In the genomic region with DNA sequence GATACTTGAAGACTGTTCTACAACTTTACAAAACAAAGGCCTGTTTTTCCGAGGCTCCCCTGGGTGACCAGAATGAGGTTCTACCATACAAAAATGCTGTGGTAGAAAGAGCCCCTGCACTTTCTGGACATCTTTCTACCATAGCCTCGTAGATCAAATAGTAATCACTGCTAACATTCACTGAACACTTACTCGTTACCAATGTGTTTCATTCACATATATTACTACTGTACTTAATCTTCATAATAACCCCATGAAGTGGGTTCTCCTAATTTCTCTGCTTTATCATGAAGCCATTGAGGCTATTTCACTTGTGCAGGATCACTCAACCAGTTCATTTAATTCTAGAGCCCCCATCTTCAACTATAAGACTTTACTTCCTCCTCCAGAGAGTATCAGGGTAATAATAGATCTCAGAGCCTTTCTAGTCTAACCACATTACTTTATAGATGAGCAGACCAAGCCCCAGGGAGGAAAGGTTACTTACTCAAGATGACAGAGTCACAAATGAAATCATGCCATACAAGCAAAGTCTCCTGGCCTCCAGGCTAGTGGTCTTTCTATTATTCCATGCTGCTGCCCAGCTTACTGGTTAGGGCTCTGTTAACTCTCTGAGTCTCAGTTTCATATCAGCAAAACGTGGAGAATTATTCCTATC, we compare ENCODE assay signal across 8 cellular contexts. TPM values are rescaled to one million over a fixed set of nuclear protein-coding genes. Genes with fewer than 3 reads are reported as not detected.
DNase-seq lines count a peak whose midpoint lies in the region; ATAC-seq and TF ChIP-seq lines count a peak whose summit lies in the region.

No MANE protein-coding gene starts in this region.

- H3K27ac Mint-ChIP-seq in CD8-positive, alpha-beta T cell = peak overlapping the region; percentile 50

- no peak overlapping the region for H3K4me3 ChIP-seq in CD8-positive, alpha-beta T cell (ENCODE audit: low read depth, low read length)
- H3K4me3 ChIP-seq in epithelial cell of esophagus (ENCODE audit: low read length) = no peak overlapping the region

- no peaks in the 10 kb centered on the region for H3K9me3 Mint-ChIP-seq in CD8-positive, alpha-beta T cell

- no peak for ATAC-seq in CD8-positive, alpha-beta T cell
- ATAC-seq in GM21447 (IDR thresholded peaks at IDR 0.05; ENCODE audit: unreplicated experiment) (peak; percentile 1), HG03457 (IDR thresholded peaks at IDR 0.05; ENCODE audit: unreplicated experiment) (no peak)

- H3K27me3 Mint-ChIP-seq in CD8-positive, alpha-beta T cell (ENCODE audit: low read depth) = no peaks in the 10 kb centered on the region

- H3K36me3 ChIP-seq in CD8-positive, alpha-beta T cell (ENCODE audit: insufficient read depth, low read length) = no peaks in the 10 kb centered on the region

- H3K9me3 ChIP-seq in CD8-positive, alpha-beta T cell (ENCODE audit: low read length) = no peaks in the 10 kb centered on the region

- H3K4me3 Mint-ChIP-seq in CD8-positive, alpha-beta T cell = peak overlapping the region; percentile 33

- peaks cover 26% of the 10 kb centered on the region for H3K4me1 ChIP-seq in CD8-positive, alpha-beta T cell (ENCODE audit: insufficient read depth, low read length)

- no peak for TF ChIP-seq CTCF in CD8-positive, alpha-beta T cell (IDR thresholded peaks at IDR 0.05)
- no peak for TF ChIP-seq CTCF in epithelial cell of esophagus (IDR thresholded peaks at IDR 0.05; ENCODE audit: insufficient read depth, low read depth, low read length, missing control alignments)

- no peak for DNase-seq in CD8-positive, alpha-beta T cell
- peak; percentile 64 to 75 for DNase-seq in Kasumi-1 (lab: John Stamatoyannopoulos, UW)
- DNase-seq in epithelial cell of esophagus (ENCODE audit: low read depth) = peak; percentile 61
- DNase-seq in DMS53 (lab: John Stamatoyannopoulos, UW) = no peak
- no peak for DNase-seq in stimulated activated naive CD4-positive, alpha-beta T cell (lab: John Stamatoyannopoulos, UW)
- DNase-seq in effector CD4-positive, alpha-beta T cell = no peak

- POLR2A ChIA-PET in CD8-positive, alpha-beta T cell (lab: Charles Lee) = interaction anchor here (0.6 to 0.7 kb wide), 2 partner anchors 143 to 164 kb away, joined by 4 to 5 read pairs; no protein-coding TSS in a partner anchor

- H3K36me3 Mint-ChIP-seq in CD8-positive, alpha-beta T cell = no peaks in the 10 kb centered on the region

- H3K27me3 ChIP-seq in CD8-positive, alpha-beta T cell (ENCODE audit: insufficient read depth, low read length) = no peaks in the 10 kb centered on the region

- CTCF ChIA-PET in CD8-positive, alpha-beta T cell (lab: Charles Lee) = interaction anchor here (0.9 to 1.2 kb wide), 2 partner anchors 64 to 199 kb away, joined by 3 to 5 read pairs; no protein-coding TSS in a partner anchor

- intact Hi-C loops in CD8-positive, alpha-beta T cell (cut with DNase I, micrococcal nuclease) = no loop called here

- H3K4me1 Mint-ChIP-seq in CD8-positive, alpha-beta T cell (ENCODE audit: low read depth) = peaks cover 27% of the 10 kb centered on the region

- H3K27ac ChIP-seq in CD8-positive, alpha-beta T cell (ENCODE audit: low read depth, low read length) = no peak overlapping the region

RNA-seq across cellular contexts. Expression of gene OSBPL9, which starts 46.7 kb away (rescaled TPM):
- 10 to 100 TPM; 48.5 to 49.2 TPM for total RNA-seq in CD8-positive, alpha-beta T cell

RNA-seq across cellular contexts. Expression of gene EPS15, which starts 51.1 kb away (rescaled TPM):
- 10 to 100 TPM; 49.9 to 52.2 TPM for total RNA-seq in CD8-positive, alpha-beta T cell

Comparison
In these comparisons a context has a peak if more than half of its experiments do, and no peak if none do; other contexts are left out.
1. DNase-seq: peak in Kasumi-1 (2 of 2) and epithelial cell of esophagus (single experiment); none in CD8-positive, alpha-beta T cell (0 of 7), DMS53 (single experiment), stimulated activated naive CD4-positive, alpha-beta T cell (0 of 6) and effector CD4-positive, alpha-beta T cell (single experiment).